ENCODE assay signal across 22 cellular contexts in the genomic region with DNA sequence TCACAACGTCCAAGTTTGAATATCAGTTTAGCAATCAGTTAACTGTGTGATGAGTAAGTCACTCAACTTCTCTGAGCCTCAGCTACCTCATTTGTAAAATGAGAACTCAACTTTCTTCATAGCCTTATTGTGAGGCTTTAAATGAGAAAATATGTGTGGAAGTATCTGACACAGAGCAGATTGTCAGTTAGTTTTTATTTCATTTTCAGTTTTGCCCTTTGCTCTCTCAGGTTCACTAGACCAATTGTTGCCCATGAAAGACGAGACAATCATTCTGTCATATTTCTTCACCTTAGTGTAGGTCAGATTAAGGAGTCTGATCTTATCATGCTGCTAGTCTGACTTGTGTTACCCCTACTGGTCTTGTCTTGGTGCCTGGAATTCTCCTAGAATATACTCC.
DNase-seq lines count a peak whose midpoint lies in the region; ATAC-seq and TF ChIP-seq lines count a peak whose summit lies in the region.
"Had no signal": no experiment of that assay in that cellular context is flagged by ENCODE, and none has a peak within 500 bp of the region (broad histone marks: within the 10 kb centered on the region; RNA-seq: fewer than 3 reads in every experiment).

No MANE protein-coding gene starts in this region.

- H3K27me3 ChIP-seq in BE2C, result no peaks in the 10 kb centered on the region
- H3K27me3 ChIP-seq: neutrophil, right atrium auricular region, SJSA1 had no signal

- peaks cover 0 to 4% of the 10 kb centered on the region in 2 donors for H3K9me3 Mint-ChIP-seq in activated naive CD4-positive, alpha-beta T cell treated with anti-CD3 and anti-CD28 coated beads, Interleukin-2, amount 50 U/mL, for 72 hours

- no peak for TF ChIP-seq CTCF in BE2C (IDR thresholded peaks at IDR 0.05; ENCODE audit: low read depth, low read length)

- no peaks in the 10 kb centered on the region for H3K36me3 ChIP-seq in BE2C
- H3K36me3 ChIP-seq: neutrophil, right atrium auricular region, SJSA1 had no signal

- H3K9me3 ChIP-seq in BE2C, result no peaks in the 10 kb centered on the region
- H3K9me3 ChIP-seq: A549, neutrophil, right atrium auricular region, SJSA1 had no signal

- H3K4me1 ChIP-seq in BE2C, result no peaks in the 10 kb centered on the region
- H3K4me1 ChIP-seq: A549, right atrium auricular region, SJSA1 had no signal

- no peak for DNase-seq in activated naive CD4-positive, alpha-beta T cell treated with anti-CD3 and anti-CD28 coated beads, Interleukin-2, amount 50 U/mL, for 72 hours (ENCODE audit: low spot score in 2 of 2)
- DNase-seq in BE2C (no peak), HCEC 1CT (no peak)
- DNase-seq: activated CD4-positive, alpha-beta T cell treated with anti-CD3 and anti-CD28 coated beads for 36 hours; activated CD8-positive, alpha-beta memory T cell treated with anti-CD3 and anti-CD28 coated beads, Interleukin-2, amount 50 U/mL, for 48 hours; activated naive CD4-positive, alpha-beta T cell; aorta; DMS79; H7; left cardiac atrium; NCI-H1694 treated with DMSO at 0.1 percent for 48 hours; NCI-H510A; T1000 had no signal

- H3K27ac Mint-ChIP-seq in activated naive CD4-positive, alpha-beta T cell treated with anti-CD3 and anti-CD28 coated beads, Interleukin-2, amount 50 U/mL, for 72 hours, result no peak overlapping the region
- H3K27ac Mint-ChIP-seq: activated CD4-positive, alpha-beta T cell treated with anti-CD3 and anti-CD28 coated beads for 36 hours had no signal

- H3K4me3 ChIP-seq in BE2C (ENCODE audit: low read depth, low read length), result no peak overlapping the region
- H3K4me3 ChIP-seq: A549, right atrium auricular region, SJSA1 had no signal

- peak; percentile 88 for ATAC-seq in GM18498 (IDR thresholded peaks at IDR 0.05; ENCODE audit: unreplicated experiment)
- ATAC-seq in GM19351 (IDR thresholded peaks at IDR 0.05; ENCODE audit: unreplicated experiment), result peak; percentile 56
- peak; percentile 75 for ATAC-seq in HG02678 (IDR thresholded peaks at IDR 0.05; ENCODE audit: unreplicated experiment)
- ATAC-seq in HG03442 (IDR thresholded peaks at IDR 0.05; ENCODE audit: unreplicated experiment), result peak; percentile 55
- no peak for ATAC-seq in activated naive CD4-positive, alpha-beta T cell treated with anti-CD3 and anti-CD28 coated beads, Interleukin-2, amount 50 U/mL, for 72 hours
- no peak for ATAC-seq in HG03460 (IDR thresholded peaks at IDR 0.05; ENCODE audit: unreplicated experiment)
- ATAC-seq: A549; activated CD4-positive, alpha-beta T cell treated with anti-CD3 and anti-CD28 coated beads for 36 hours; left cardiac atrium had no signal

- no peaks in the 10 kb centered on the region for H3K36me3 Mint-ChIP-seq in activated naive CD4-positive, alpha-beta T cell treated with anti-CD3 and anti-CD28 coated beads, Interleukin-2, amount 50 U/mL, for 72 hours

Comparison
In these comparisons a context has a peak if more than half of its experiments do, and no peak if none do; other contexts are left out.
1. ATAC-seq: peak in GM18498 (single experiment), GM19351 (single experiment), HG02678 (single experiment) and HG03442 (single experiment); none in activated naive CD4-positive, alpha-beta T cell treated with anti-CD3 and anti-CD28 coated beads, Interleukin-2, amount 50 U/mL, for 72 hours (0 of 2) and HG03460 (single experiment).